9 cellular contexts compared by ENCODE assay signal in genomic region chr3:63976166-63976861, GRCh38. TPM values are rescaled to one million over a fixed set of nuclear protein-coding genes. Genes with fewer than 3 reads are reported as not detected.
DNase-seq lines count a peak whose midpoint lies in the region; ATAC-seq and TF ChIP-seq lines count a peak whose summit lies in the region.
"Had no signal": no experiment of that assay in that cellular context is flagged by ENCODE, and none has a peak within 500 bp of the region (broad histone marks: within the 10 kb centered on the region; RNA-seq: fewer than 3 reads in every experiment).

No MANE protein-coding gene starts in this region.

- H3K9me3 ChIP-seq in RWPE2 (ENCODE audit: severe bottlenecking), result no peaks in the 10 kb centered on the region
- H3K9me3 ChIP-seq in sigmoid colon, result no peaks in the 10 kb centered on the region

- H3K36me3 ChIP-seq in RWPE2 (ENCODE audit: low read depth), result peaks cover 21% of the 10 kb centered on the region
- peaks cover 0 to 15% (median 0%) of the 10 kb centered on the region in 4 donors for H3K36me3 ChIP-seq in sigmoid colon

- peak in 1 of 4 donors; percentile 70 for TF ChIP-seq EP300 in sigmoid colon (IDR thresholded peaks at IDR 0.05)

- WGBS in sigmoid colon, 2 donors, result 87 to 94% methylated on average over 4 of the region's 4 CpGs

- H3K27me3 ChIP-seq in RWPE2 (ENCODE audit: insufficient read depth, poor library complexity, severe bottlenecking) (no peaks in the 10 kb centered on the region), sigmoid colon (no peaks in the 10 kb centered on the region)

- H3K4me1 ChIP-seq in RWPE2 (ENCODE audit: insufficient read depth, poor library complexity, severe bottlenecking) (peaks cover 31% of the 10 kb centered on the region), sigmoid colon (peaks cover 0 to 85% (median 58%) of the 10 kb centered on the region in 4 donors)

- no peak overlapping the region for H3K4me3 ChIP-seq in RWPE2 (ENCODE audit: severe bottlenecking)
- no peak overlapping the region for H3K4me3 ChIP-seq in sigmoid colon

- ATAC-seq in RWPE2 (ENCODE audit: low read depth) (peak; percentile 74), HG02763 (IDR thresholded peaks at IDR 0.05; ENCODE audit: unreplicated experiment) (no peak)

- no peak for TF ChIP-seq POLR2A in sigmoid colon (IDR thresholded peaks at IDR 0.05)

- TF ChIP-seq CTCF in RWPE2 (IDR thresholded peaks at IDR 0.05; ENCODE audit: poor library complexity, severe bottlenecking) (no peak), sigmoid colon (IDR thresholded peaks at IDR 0.05) (no peak)

- H3K27ac ChIP-seq in RWPE2 (ENCODE audit: poor library complexity, severe bottlenecking), result peak overlapping the region; percentile 87
- H3K27ac ChIP-seq in sigmoid colon, result peak overlapping the region in 3 of 4 donors; percentile 29 to 44 (median 33)

- peak; percentile 95 for DNase-seq in GM04503 (ENCODE audit: low read depth)
- DNase-seq in RWPE2 (ENCODE audit: low spot score), result no peak
- DNase-seq in fibroblast of peridontal ligament (ENCODE audit: extremely low read depth), result peak; percentile 99
- DNase-seq in sigmoid colon, result no peak
- no peak for DNase-seq in NCI-H524 (lab: John Stamatoyannopoulos, UW)
- no peak for DNase-seq in activated CD4-positive, CD25-positive, alpha-beta regulatory T cell (lab: John Stamatoyannopoulos, UW)
- DNase-seq in NCI-H1417 (lab: John Stamatoyannopoulos, UW), result no peak
- DNase-seq: NCI-H1105 had no signal

- intact Hi-C loops in sigmoid colon (cut with DNase I), result no loop called here

RNA-seq across cellular contexts. Expression of gene PSMD6, which starts 47.0 kb away (rescaled TPM):
- 10 to 100 TPM; 60.6 to 71.7 (median 66.4) TPM for total RNA-seq in sigmoid colon
- 10 to 100 TPM; 49.2 to 61.9 (median 56.9) TPM for polyA plus RNA-seq in sigmoid colon

Comparison
In these comparisons a context has a peak if more than half of its experiments do, and no peak if none do; other contexts are left out.
1. DNase-seq: peak in GM04503 (single experiment) and fibroblast of peridontal ligament (single experiment); none in RWPE2 (single experiment), sigmoid colon (single experiment), NCI-H524 (0 of 2), activated CD4-positive, CD25-positive, alpha-beta regulatory T cell (0 of 4) and NCI-H1417 (0 of 3).